25 cellular contexts compared by ENCODE assay signal in genomic region chr7:37011151-37011890, GRCh38.
"Had no signal": no experiment of that assay in that cellular context is flagged by ENCODE, and none has a peak within 500 bp of the region (broad histone marks: within the 10 kb centered on the region; RNA-seq: fewer than 3 reads in every experiment).

No MANE protein-coding gene starts in this region.

- H3K9me3 Mint-ChIP-seq: endodermal cell; mesothelial cell of epicardium; naive thymus-derived CD4-positive, alpha-beta T cell had no signal

- H3K36me3 Mint-ChIP-seq: mesothelial cell of epicardium had no signal

- H3K4me3 Mint-ChIP-seq: endodermal cell; mesothelial cell of epicardium; naive thymus-derived CD4-positive, alpha-beta T cell; type B pancreatic cell had no signal

- DNase-seq: cerebellar nuclear complex; dorsolateral prefrontal cortex; effector CD4-positive, alpha-beta T cell; endodermal cell; foreskin fibroblast; gastrocnemius medialis; head of caudate nucleus; kidney; left cardiac atrium; left lung; mesenchymal stem cell; mucosa of descending colon; naive thymus-derived CD4-positive, alpha-beta T cell; pancreas; right lobe of liver; small intestine; stimulated activated CD4-positive, alpha-beta T cell treated with anti-CD3 and anti-CD28 coated beads, Interleukin-15, amount 100 ng/mL, for 24 hours; stimulated activated CD4-positive, alpha-beta T cell treated with anti-CD3 and anti-CD28 coated beads, Interleukin-2, amount 100 ng/mL, for 48 hours; stimulated activated naive CD4-positive, alpha-beta T cell; substantia nigra; testis; tibial artery had no signal

- ATAC-seq: esophagus mucosa; gastrocnemius medialis; left cardiac atrium; left lung; mucosa of descending colon; naive thymus-derived CD4-positive, alpha-beta T cell; pancreas; right lobe of liver had no signal

- H3K27ac Mint-ChIP-seq: endodermal cell, mesothelial cell of epicardium, type B pancreatic cell had no signal

- H3K27me3 Mint-ChIP-seq: naive thymus-derived CD4-positive, alpha-beta T cell had no signal
